ENCODE assay signal across 8 cellular contexts in genomic region chr1:161177112-161177935, GRCh38. TPM values are rescaled to one million over a fixed set of nuclear protein-coding genes. Genes with fewer than 3 reads are reported as not detected.
DNase-seq lines count a peak whose midpoint lies in the region; ATAC-seq, FAIRE-seq and TF ChIP-seq lines count a peak whose summit lies in the region.

B4GALT3 (minus strand) TSS chr1:161177507; CDS start chr1:161176060, 1,447 bp downstream.

- no peak for FAIRE-seq in H54 (lab: Jason Lieb, UNC)

- H3K4me1 Mint-ChIP-seq in natural killer cell treated with Interleukin-12 subunit alpha and Interleukin-12 subunit beta and Interleukin-15 and Interleukin-18, amount 100 ng/mL, for 72 hours (ENCODE audit: low read depth in 2 of 2), result peaks cover 60 to 69% of the 10 kb centered on the region in 2 donors

- peak within 1 kb of the TSS; percentile 99 for H3K4me3 Mint-ChIP-seq in natural killer cell treated with Interleukin-12 subunit alpha and Interleukin-12 subunit beta and Interleukin-15 and Interleukin-18, amount 100 ng/mL, for 72 hours

- DNase-seq in EL, result peak; percentile 77
- DNase-seq in H54 (ENCODE audit: insufficient read length, low spot score), result peak; percentile 88
- DNase-seq in M059J (ENCODE audit: low read depth), result peak; percentile 68
- peak; percentile 92 for DNase-seq in activated effector memory CD4-positive, alpha-beta T cell treated with Interleukin-2 at 50 U/mL for 16 hours
- DNase-seq in fibroblast of peridontal ligament (ENCODE audit: extremely low read depth), result peak; percentile 68
- DNase-seq in natural killer cell treated with Interleukin-12 subunit alpha and Interleukin-12 subunit beta and Interleukin-15 and Interleukin-18, amount 100 ng/mL, for 72 hours (ENCODE audit: low spot score), result peak; percentile 91
- peak; percentile 89 for DNase-seq in stimulated activated naive CD4-positive, alpha-beta T cell treated with Interleukin-2 at 50 U/mL for 16 hours (lab: John Stamatoyannopoulos, UW)

- ATAC-seq in natural killer cell treated with Interleukin-12 subunit alpha and Interleukin-12 subunit beta and Interleukin-15 and Interleukin-18, amount 100 ng/mL, for 72 hours, result peak; percentile 95 to 97

- H3K27ac Mint-ChIP-seq in natural killer cell treated with Interleukin-12 subunit alpha and Interleukin-12 subunit beta and Interleukin-15 and Interleukin-18, amount 100 ng/mL, for 72 hours, result peak within 1 kb of the TSS; percentile 85 to 96

- TF ChIP-seq POLR2A in H54 (IDR thresholded peaks at IDR 0.05; ENCODE audit: low read depth, low read length) (peak; percentile 98), Raji (IDR thresholded peaks at IDR 0.05; ENCODE audit: insufficient read depth, low read depth, low read length) (peak; percentile 96)

- no peaks in the 10 kb centered on the region for H3K27me3 Mint-ChIP-seq in natural killer cell treated with Interleukin-12 subunit alpha and Interleukin-12 subunit beta and Interleukin-15 and Interleukin-18, amount 100 ng/mL, for 72 hours

- H3K9me3 Mint-ChIP-seq in natural killer cell treated with Interleukin-12 subunit alpha and Interleukin-12 subunit beta and Interleukin-15 and Interleukin-18, amount 100 ng/mL, for 72 hours, result no peaks in the 10 kb centered on the region

- peaks cover 23% of the 10 kb centered on the region for H3K36me3 Mint-ChIP-seq in natural killer cell treated with Interleukin-12 subunit alpha and Interleukin-12 subunit beta and Interleukin-15 and Interleukin-18, amount 100 ng/mL, for 72 hours

RNA-seq across cellular contexts. Expression of gene B4GALT3, which starts in this region (rescaled TPM):
- total RNA-seq in M059J (2014; rRNA removed; shearing (Covaris generic)), result 36.6 and 41.8 TPM in 2 replicates
- 10 to 100 TPM; 61.7 to 75.0 TPM for total RNA-seq in natural killer cell treated with Interleukin-12 subunit alpha and Interleukin-12 subunit beta and Interleukin-15 and Interleukin-18, amount 100 ng/mL, for 72 hours

Comparison
In these comparisons a context has a peak if more than half of its experiments do, and no peak if none do; other contexts are left out.
1. Peak in every context shown above with its lines: DNase-seq and ATAC-seq.